13 cellular contexts compared by ENCODE assay signal in the genomic region with DNA sequence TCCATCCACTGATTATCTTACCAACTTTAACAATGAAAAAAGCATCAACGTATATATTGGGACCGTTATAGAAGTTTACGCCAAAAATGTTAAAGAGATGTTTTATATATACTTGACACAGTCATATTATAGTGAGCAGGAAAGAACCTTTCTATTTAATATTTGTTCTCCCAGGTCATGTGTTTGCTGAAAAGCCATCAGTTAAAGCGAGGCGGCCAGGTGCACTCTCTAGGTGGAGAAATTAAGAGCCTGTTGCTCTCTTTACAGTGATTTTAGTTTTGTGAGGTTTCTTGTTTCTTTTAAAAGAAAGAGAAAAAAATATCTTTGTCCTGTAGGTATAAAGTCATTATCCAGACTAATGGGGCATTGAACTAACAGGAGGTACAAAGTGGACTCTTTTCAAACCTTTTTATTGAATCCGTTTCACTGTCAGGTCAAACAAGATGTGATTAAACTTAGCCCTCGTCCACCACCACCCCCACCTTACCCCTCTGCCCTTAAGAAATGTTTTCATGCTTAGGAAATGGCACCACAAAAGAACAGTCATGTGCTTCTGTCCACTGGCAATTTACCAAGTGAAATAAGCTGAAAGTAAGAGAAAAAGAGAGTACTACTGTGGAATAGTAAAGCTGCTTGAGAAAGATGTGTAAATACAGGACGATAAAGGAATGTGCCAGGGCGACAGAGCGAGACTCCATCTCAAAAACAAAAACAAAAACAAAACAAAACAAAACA.
DNase-seq lines count a peak whose midpoint lies in the region; ATAC-seq and TF ChIP-seq lines count a peak whose summit lies in the region.
"Had no signal": no experiment of that assay in that cellular context is flagged by ENCODE, and none has a peak within 500 bp of the region (broad histone marks: within the 10 kb centered on the region; RNA-seq: fewer than 3 reads in every experiment).

No MANE protein-coding gene starts in this region.

- no peak overlapping the region for H3K27ac ChIP-seq in heart left ventricle

- DNase-seq in heart left ventricle = no peak
- DNase-seq in cardiac septum (ENCODE audit: low spot score) = no peak
- DNase-seq in epithelial cell of proximal tubule (ENCODE audit: low read depth) = peak; percentile 64
- peak; percentile 43 for DNase-seq in myocyte (ENCODE audit: low read depth)
- no peak for DNase-seq in medulla oblongata (ENCODE audit: extremely low spot score)
- DNase-seq in stimulated activated CD4-positive, alpha-beta T cell treated with anti-CD3 and anti-CD28 coated beads, Interleukin-1b, Interleukin-23, amount 100 ng/mL, for 48 hours = no peak
- no peak for DNase-seq in GM19238 (ENCODE audit: insufficient read length, low spot score)
- DNase-seq: islet precursor cell; natural killer cell; NCI-H187 treated with DMSO at 0.1 percent for 48 hours; stimulated activated CD4-positive, alpha-beta T cell treated with anti-CD3 and anti-CD28 coated beads, Interleukin-12 subunit alpha, Interleukin-12 subunit beta, amount 100 ng/mL, for 4 hours had no signal

- TF ChIP-seq CTCF in heart left ventricle (IDR thresholded peaks at IDR 0.05) (no peak), epithelial cell of proximal tubule (conservative IDR thresholded peaks at IDR 0.05; ENCODE audit: low read depth, low read length) (no peak)

- no peak for TF ChIP-seq POLR2A in heart left ventricle (IDR thresholded peaks at IDR 0.05)

- no peaks in the 10 kb centered on the region for H3K9me3 ChIP-seq in heart left ventricle

- ATAC-seq in heart left ventricle (peak in 3 of 4 donors; percentile 34 to 47 (median 42)), HG02759 (IDR thresholded peaks at IDR 0.05; ENCODE audit: unreplicated experiment) (no peak)
- ATAC-seq: K562, natural killer cell had no signal

- peaks cover 0 to 61% (median 27%) of the 10 kb centered on the region in 12 donors for H3K4me1 ChIP-seq in heart left ventricle

- H3K4me3 ChIP-seq in heart left ventricle (no peak overlapping the region), epithelial cell of proximal tubule (ENCODE audit: low read depth, low read length) (peak overlapping the region; percentile 9)
- H3K4me3 ChIP-seq: K562 had no signal

- intact Hi-C loops in heart left ventricle (cut with DNase I) (loop anchor here in 1 of 10 donors (10.0 kb wide), 1 partner anchor 106 kb away; no protein-coding TSS in a partner anchor), cardiac septum (cut with DNase I) (no loop called here)

- H3K27me3 ChIP-seq in heart left ventricle = no peaks in the 10 kb centered on the region

- no peaks in the 10 kb centered on the region for H3K36me3 ChIP-seq in heart left ventricle

- 73 to 83% (median 80%) methylated on average over 10 of the region's 10 CpGs for WGBS in heart left ventricle, 4 donors

Comparison
In these comparisons a context has a peak if more than half of its experiments do, and no peak if none do; other contexts are left out.
1. DNase-seq: peak in epithelial cell of proximal tubule (single experiment) and myocyte (single experiment); none in heart left ventricle (0 of 5), cardiac septum (single experiment), medulla oblongata (single experiment), stimulated activated CD4-positive, alpha-beta T cell treated with anti-CD3 and anti-CD28 coated beads, Interleukin-1b, Interleukin-23, amount 100 ng/mL, for 48 hours (single experiment) and GM19238 (single experiment).